In the genomic region with DNA sequence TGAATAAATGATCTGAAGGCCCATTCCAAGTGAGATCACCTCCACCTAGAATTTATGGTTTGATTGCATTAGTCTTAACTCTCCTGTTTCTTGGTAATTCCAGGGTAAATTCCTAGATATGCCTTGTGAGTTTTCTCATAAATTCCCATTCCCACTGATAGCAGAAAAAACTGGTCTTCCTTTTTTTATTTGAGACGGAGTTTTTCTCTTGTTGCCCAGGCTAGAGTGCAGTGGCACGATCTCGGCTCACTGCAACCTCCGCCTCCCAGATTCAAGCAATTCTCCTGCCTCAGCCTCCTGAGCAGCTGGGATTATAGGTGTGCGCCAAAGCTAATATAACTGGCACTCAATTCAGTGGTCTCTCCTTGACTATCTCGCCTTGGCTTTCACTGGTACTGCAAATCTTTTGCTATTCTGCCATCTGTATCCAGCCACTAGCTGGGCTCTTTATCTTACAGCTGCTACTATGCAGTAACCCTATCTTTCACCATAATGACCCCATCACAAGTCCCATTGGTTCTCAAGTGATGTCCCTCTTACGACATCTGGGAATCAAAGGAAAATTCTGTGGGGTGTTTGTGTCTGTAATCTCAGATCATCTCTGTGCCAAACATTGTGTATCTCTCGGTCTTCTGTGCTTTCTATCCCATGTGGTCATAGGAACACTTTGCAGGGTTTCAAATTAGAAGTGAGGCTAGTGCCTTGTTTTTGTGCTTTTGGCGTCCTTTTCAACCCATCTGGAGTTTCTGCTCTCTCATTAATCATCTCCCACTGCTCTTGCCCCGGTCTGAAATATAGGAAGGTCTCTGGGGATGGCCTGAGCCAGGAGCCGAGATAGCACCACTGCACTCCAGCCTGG, we compare ENCODE assay signal across 9 cellular contexts. TPM values are rescaled to one million over a fixed set of nuclear protein-coding genes. Genes with fewer than 3 reads are reported as not detected.
A peak's percentile ranks its signal among the peaks of the same experiment; 100 is the strongest.
DNase-seq lines count a peak whose midpoint lies in the region; ATAC-seq lines count a peak whose summit lies in the region.
"Had no signal": no experiment of that assay in that cellular context is flagged by ENCODE, and none has a peak within 500 bp of the region (broad histone marks: within the 10 kb centered on the region; RNA-seq: fewer than 3 reads in every experiment).

No MANE protein-coding gene starts in this region.

- intact Hi-C loops in activated T-helper 2 cell treated with anti-CD3 and anti-CD28 coated beads, Interferon-gamma antibody, Interleukin-2, Interleukin-4, amounts not matched to agents 10 μg/mL and 5 μg/mL and 100 μg/mL, durations not matched to agents 14 hours and 24 hours and 36 hours (cut with micrococcal nuclease), result loop anchor here (1.0 kb wide), 1 partner anchor 9 kb away; a partner anchor contains a TSS

- peak in 1 of 2 donors; percentile 16 for ATAC-seq in naive B cell (ENCODE audit: low read depth in 2 of 2)

- DNase-seq in Daoy (ENCODE audit: low read depth), result peak; percentile 13
- no peak for DNase-seq in activated T-helper 2 cell treated with anti-CD3 and anti-CD28 coated beads, Interferon-gamma antibody, Interleukin-2, Interleukin-4, amounts not matched to agents 10 μg/mL and 5 μg/mL and 100 μg/mL, durations not matched to agents 14 hours and 24 hours and 36 hours (ENCODE audit: low spot score)
- no peak for DNase-seq in naive B cell
- DNase-seq in ecto neural progenitor cell (ENCODE audit: low spot score), result no peak
- no peak for DNase-seq in ureter (ENCODE audit: low spot score)
- DNase-seq in globus pallidus (ENCODE audit: low spot score), result no peak
- DNase-seq: spleen, T1000 had no signal

- H3K27me3 Mint-ChIP-seq in IgD-negative memory B cell (no peaks in the 10 kb centered on the region), naive B cell (no peaks in the 10 kb centered on the region)
- H3K27me3 Mint-ChIP-seq in activated T-helper 2 cell treated with anti-CD3 and anti-CD28 coated beads, Interferon-gamma antibody, Interleukin-2, Interleukin-4, amounts not matched to agents 10 μg/mL and 5 μg/mL and 100 μg/mL, durations not matched to agents 14 hours and 24 hours and 36 hours (ENCODE audit: low read depth), result no peaks in the 10 kb centered on the region

- H3K36me3 Mint-ChIP-seq in IgD-negative memory B cell, result peaks cover under 1% of the 10 kb centered on the region
- peaks cover 49% of the 10 kb centered on the region for H3K36me3 Mint-ChIP-seq in activated T-helper 2 cell treated with anti-CD3 and anti-CD28 coated beads, Interferon-gamma antibody, Interleukin-2, Interleukin-4, amounts not matched to agents 10 μg/mL and 5 μg/mL and 100 μg/mL, durations not matched to agents 14 hours and 24 hours and 36 hours (ENCODE audit: low read depth)
- H3K36me3 Mint-ChIP-seq in naive B cell, result peaks cover 9 to 16% of the 10 kb centered on the region in 2 donors

- H3K27ac Mint-ChIP-seq in IgD-negative memory B cell, result peak overlapping the region; percentile 20 to 91 (median 73)
- peak overlapping the region; percentile 68 for H3K27ac Mint-ChIP-seq in activated T-helper 2 cell treated with anti-CD3 and anti-CD28 coated beads, Interferon-gamma antibody, Interleukin-2, Interleukin-4, amounts not matched to agents 10 μg/mL and 5 μg/mL and 100 μg/mL, durations not matched to agents 14 hours and 24 hours and 36 hours
- H3K27ac Mint-ChIP-seq in naive B cell, result peak overlapping the region; percentile 18 to 88 (median 78)

- H3K9me3 Mint-ChIP-seq in IgD-negative memory B cell (no peaks in the 10 kb centered on the region), naive B cell (no peaks in the 10 kb centered on the region)
- no peaks in the 10 kb centered on the region for H3K9me3 Mint-ChIP-seq in activated T-helper 2 cell treated with anti-CD3 and anti-CD28 coated beads, Interferon-gamma antibody, Interleukin-2, Interleukin-4, amounts not matched to agents 10 μg/mL and 5 μg/mL and 100 μg/mL, durations not matched to agents 14 hours and 24 hours and 36 hours

- H3K4me3 Mint-ChIP-seq in IgD-negative memory B cell (peak overlapping the region in 1 of 4 donors; percentile 14), naive B cell (no peak overlapping the region)
- H3K4me3 Mint-ChIP-seq in activated T-helper 2 cell treated with anti-CD3 and anti-CD28 coated beads, Interferon-gamma antibody, Interleukin-2, Interleukin-4, amounts not matched to agents 10 μg/mL and 5 μg/mL and 100 μg/mL, durations not matched to agents 14 hours and 24 hours and 36 hours (ENCODE audit: low read depth), result no peak overlapping the region

- peaks cover 3 to 11% (median 7%) of the 10 kb centered on the region in 3 donors for H3K4me1 Mint-ChIP-seq in IgD-negative memory B cell
- peaks cover 5% of the 10 kb centered on the region for H3K4me1 Mint-ChIP-seq in activated T-helper 2 cell treated with anti-CD3 and anti-CD28 coated beads, Interferon-gamma antibody, Interleukin-2, Interleukin-4, amounts not matched to agents 10 μg/mL and 5 μg/mL and 100 μg/mL, durations not matched to agents 14 hours and 24 hours and 36 hours (ENCODE audit: low read depth)
- peaks cover 5 to 10% (median 7%) of the 10 kb centered on the region in 3 donors for H3K4me1 Mint-ChIP-seq in naive B cell

RNA-seq across cellular contexts. Expression of a gene that starts 14.4 kb away (rescaled TPM):
- 597 and 602 TPM in 2 replicates for total RNA-seq in Daoy (2014; rRNA removed; shearing (Covaris generic))
- polyA plus RNA-seq in IgD-negative memory B cell (763 TPM), naive B cell (ENCODE audit: low read depth in 6 of 6) (1,000 to 10,000 TPM in 4 of 6 donors, 100 to 1,000 TPM in 2; 981 to 1,356 (median 1,024) TPM)
- total RNA-seq in activated T-helper 2 cell treated with anti-CD3 and anti-CD28 coated beads, Interferon-gamma antibody, Interleukin-2, Interleukin-4, amounts not matched to agents 10 μg/mL and 5 μg/mL and 100 μg/mL, durations not matched to agents 14 hours and 24 hours and 36 hours, result 855 and 856 TPM in 2 replicates
- total RNA-seq in ureter, result 600 TPM

RNA-seq across cellular contexts. Expression of a gene that starts 15.0 kb away (rescaled TPM):
- 8.8 and 9.6 TPM in 2 replicates for total RNA-seq in Daoy (2014; rRNA removed; shearing (Covaris generic))
- 5.4 TPM for polyA plus RNA-seq in IgD-negative memory B cell
- total RNA-seq in activated T-helper 2 cell treated with anti-CD3 and anti-CD28 coated beads, Interferon-gamma antibody, Interleukin-2, Interleukin-4, amounts not matched to agents 10 μg/mL and 5 μg/mL and 100 μg/mL, durations not matched to agents 14 hours and 24 hours and 36 hours, result 26.1 and 27.3 TPM in 2 replicates
- polyA plus RNA-seq in naive B cell (ENCODE audit: low read depth in 6 of 6), result 10 to 100 TPM in 3 of 6 donors, 1 to 10 TPM in 3; 8.0 to 13.0 (median 10.0) TPM
- total RNA-seq in ureter, result 12.1 TPM

RNA-seq across cellular contexts. Expression of a gene that starts 44.3 kb away (rescaled TPM):
- 2.2 and 2.7 TPM in 2 replicates for total RNA-seq in Daoy (2014; rRNA removed; shearing (Covaris generic))
- 1.4 TPM for polyA plus RNA-seq in IgD-negative memory B cell
- total RNA-seq in activated T-helper 2 cell treated with anti-CD3 and anti-CD28 coated beads, Interferon-gamma antibody, Interleukin-2, Interleukin-4, amounts not matched to agents 10 μg/mL and 5 μg/mL and 100 μg/mL, durations not matched to agents 14 hours and 24 hours and 36 hours, result 2.3 and 2.7 TPM in 2 replicates
- 1 to 10 TPM; 2.0 to 4.8 (median 3.5) TPM for polyA plus RNA-seq in naive B cell (ENCODE audit: low read depth in 6 of 6)
- total RNA-seq in ureter, result 10.7 TPM
